Comparison of ENCODE assay signal across 27 cellular contexts in genomic region chr1:47906466-47907191, GRCh38.
DNase-seq lines count a peak whose midpoint lies in the region; ATAC-seq lines count a peak whose summit lies in the region.
"Had no signal": no experiment of that assay in that cellular context is flagged by ENCODE, and none has a peak within 500 bp of the region (broad histone marks: within the 10 kb centered on the region; RNA-seq: fewer than 3 reads in every experiment).

No MANE protein-coding gene starts in this region.

- H3K9me3 Mint-ChIP-seq in activated naive CD8-positive, alpha-beta T cell treated with anti-CD3 and anti-CD28 coated beads, Interleukin-2, amount 50 U/mL, for 24 hours: no peaks in the 10 kb centered on the region
- H3K9me3 Mint-ChIP-seq in activated CD4-positive, alpha-beta memory T cell treated with anti-CD3 and anti-CD28 coated beads for 36 hours: no peaks in the 10 kb centered on the region
- H3K9me3 Mint-ChIP-seq: activated naive CD4-positive, alpha-beta T cell treated with anti-CD3 and anti-CD28 coated beads, Interleukin-2, amount 50 U/mL, for 24 hours; activated T-helper 2 cell treated with anti-CD3 and anti-CD28 coated beads, Interferon-gamma antibody, Interleukin-2, Interleukin-4, amounts not matched to agents 10 μg/mL and 5 μg/mL and 100 μg/mL, durations not matched to agents 14 hours and 24 hours and 36 hours; immature natural killer cell had no signal

- peaks cover 4% of the 10 kb centered on the region for H3K27me3 Mint-ChIP-seq in activated naive CD8-positive, alpha-beta T cell treated with anti-CD3 and anti-CD28 coated beads, Interleukin-2, amount 50 U/mL, for 24 hours
- H3K27me3 Mint-ChIP-seq in activated CD4-positive, alpha-beta memory T cell treated with anti-CD3 and anti-CD28 coated beads for 36 hours: peaks cover 5% of the 10 kb centered on the region

- H3K4me3 Mint-ChIP-seq in activated naive CD8-positive, alpha-beta T cell treated with anti-CD3 and anti-CD28 coated beads, Interleukin-2, amount 50 U/mL, for 24 hours: no peak overlapping the region
- no peak overlapping the region for H3K4me3 Mint-ChIP-seq in activated CD4-positive, alpha-beta memory T cell treated with anti-CD3 and anti-CD28 coated beads for 36 hours
- H3K4me3 Mint-ChIP-seq: activated CD8-positive, alpha-beta T cell treated with anti-CD3 and anti-CD28 coated beads, Interleukin-2, amount 10 ng/mL, durations not matched to agents 7 days and 5 days; activated naive CD4-positive, alpha-beta T cell treated with anti-CD3 and anti-CD28 coated beads, Interleukin-2, amount 50 U/mL, for 24 hours; immature natural killer cell; naive thymus-derived CD4-positive, alpha-beta T cell had no signal

- no peak overlapping the region for H3K4me3 ChIP-seq in ectodermal cell (ENCODE audit: insufficient read depth, low read depth, low read length)
- H3K4me3 ChIP-seq: MG63, upper lobe of left lung had no signal

- no peaks in the 10 kb centered on the region for H3K36me3 Mint-ChIP-seq in activated naive CD8-positive, alpha-beta T cell treated with anti-CD3 and anti-CD28 coated beads, Interleukin-2, amount 50 U/mL, for 24 hours (ENCODE audit: low read depth)
- no peaks in the 10 kb centered on the region for H3K36me3 Mint-ChIP-seq in activated CD4-positive, alpha-beta memory T cell treated with anti-CD3 and anti-CD28 coated beads for 36 hours
- H3K36me3 Mint-ChIP-seq: activated naive CD4-positive, alpha-beta T cell treated with anti-CD3 and anti-CD28 coated beads, Interleukin-2, amount 50 U/mL, for 24 hours; immature natural killer cell; naive thymus-derived CD4-positive, alpha-beta T cell had no signal

- DNase-seq in HT1080 (ENCODE audit: low read depth) (peak; percentile 8), amniotic epithelial cell (ENCODE audit: low read depth) (peak; percentile 62), retina (peak; percentile 38)
- DNase-seq in activated naive CD8-positive, alpha-beta T cell treated with anti-CD3 and anti-CD28 coated beads, Interleukin-2, amount 50 U/mL, for 24 hours: no peak
- no peak for DNase-seq in activated CD4-positive, alpha-beta memory T cell treated with anti-CD3 and anti-CD28 coated beads for 36 hours
- DNase-seq: activated CD8-positive, alpha-beta T cell treated with anti-CD3 and anti-CD28 coated beads, Interleukin-2, amount 10 ng/mL, durations not matched to agents 7 days and 5 days; cerebellar nuclear complex; COR-L47; effector memory CD4-positive, alpha-beta T cell; GF-D8; HCEC 1CT; hippocampal formation; immature natural killer cell; KBM-7; naive thymus-derived CD4-positive, alpha-beta T cell; NCI-H2227 treated with DMSO at 0.1 percent for 48 hours; SK-N-SH; stimulated activated CD4-positive, alpha-beta T cell treated with anti-CD3 and anti-CD28 coated beads, Interleukin-2, amount 100 ng/mL, for 48 hours; T-helper 2 cell had no signal

- H3K4me1 Mint-ChIP-seq in activated naive CD8-positive, alpha-beta T cell treated with anti-CD3 and anti-CD28 coated beads, Interleukin-2, amount 50 U/mL, for 24 hours: no peaks in the 10 kb centered on the region
- no peaks in the 10 kb centered on the region for H3K4me1 Mint-ChIP-seq in activated CD4-positive, alpha-beta memory T cell treated with anti-CD3 and anti-CD28 coated beads for 36 hours (ENCODE audit: low read depth)
- H3K4me1 Mint-ChIP-seq: activated naive CD4-positive, alpha-beta T cell treated with anti-CD3 and anti-CD28 coated beads, Interleukin-2, amount 50 U/mL, for 24 hours; immature natural killer cell; naive thymus-derived CD4-positive, alpha-beta T cell had no signal

- no peaks in the 10 kb centered on the region for H3K9me3 ChIP-seq in ectodermal cell (ENCODE audit: control insufficient read depth, low read length)
- H3K9me3 ChIP-seq: MG63, SK-N-SH, upper lobe of left lung had no signal

- no peaks in the 10 kb centered on the region for H3K27me3 ChIP-seq in ectodermal cell (ENCODE audit: control insufficient read depth, insufficient read depth, low read length, poor library complexity, severe bottlenecking)
- H3K27me3 ChIP-seq: foreskin keratinocyte, MG63, upper lobe of left lung had no signal

- ATAC-seq in activated naive CD8-positive, alpha-beta T cell treated with anti-CD3 and anti-CD28 coated beads, Interleukin-2, amount 50 U/mL, for 24 hours: no peak
- no peak for ATAC-seq in GM19324 (IDR thresholded peaks at IDR 0.05; ENCODE audit: low FRiP score, unreplicated experiment)
- ATAC-seq: activated CD8-positive, alpha-beta T cell treated with anti-CD3 and anti-CD28 coated beads, Interleukin-2, amount 10 ng/mL, durations not matched to agents 7 days and 5 days; left lobe of liver; naive thymus-derived CD4-positive, alpha-beta T cell had no signal

- CTCF ChIA-PET in activated CD4-positive, alpha-beta memory T cell treated with anti-CD3 and anti-CD28 coated beads for 36 hours (lab: Charles Lee): no interaction called here

- POLR2A ChIA-PET in activated CD4-positive, alpha-beta memory T cell treated with anti-CD3 and anti-CD28 coated beads for 36 hours (lab: Charles Lee): no interaction called here

- peaks cover 24% of the 10 kb centered on the region for H3K4me1 ChIP-seq in ectodermal cell (ENCODE audit: control insufficient read depth, insufficient read depth, low read length)
- H3K4me1 ChIP-seq: foreskin keratinocyte had no signal

- H3K36me3 ChIP-seq in ectodermal cell (ENCODE audit: control insufficient read depth, insufficient read depth, low read length): no peaks in the 10 kb centered on the region
- H3K36me3 ChIP-seq: MG63, upper lobe of left lung had no signal

- H3K27ac Mint-ChIP-seq in activated naive CD8-positive, alpha-beta T cell treated with anti-CD3 and anti-CD28 coated beads, Interleukin-2, amount 50 U/mL, for 24 hours: no peak overlapping the region
- no peak overlapping the region for H3K27ac Mint-ChIP-seq in activated CD4-positive, alpha-beta memory T cell treated with anti-CD3 and anti-CD28 coated beads for 36 hours
- H3K27ac Mint-ChIP-seq: activated CD8-positive, alpha-beta T cell treated with anti-CD3 and anti-CD28 coated beads, Interleukin-2, amount 10 ng/mL, durations not matched to agents 7 days and 5 days; activated naive CD4-positive, alpha-beta T cell treated with anti-CD3 and anti-CD28 coated beads, Interleukin-2, amount 50 U/mL, for 24 hours; activated T-helper 2 cell treated with anti-CD3 and anti-CD28 coated beads, Interferon-gamma antibody, Interleukin-2, Interleukin-4, amounts not matched to agents 10 μg/mL and 5 μg/mL and 100 μg/mL, durations not matched to agents 14 hours and 24 hours and 36 hours; immature natural killer cell; naive thymus-derived CD4-positive, alpha-beta T cell had no signal

- WGBS in ectodermal cell, 2 experiments: 66% methylated on average over 14 of the region's 14 CpGs

- H3K27ac ChIP-seq in ectodermal cell (ENCODE audit: insufficient read depth, low read depth, low read length, poor library complexity, severe bottlenecking): peak overlapping the region; percentile 41
- H3K27ac ChIP-seq: foreskin keratinocyte, upper lobe of left lung had no signal

- intact Hi-C loops in activated CD4-positive, alpha-beta memory T cell treated with anti-CD3 and anti-CD28 coated beads for 36 hours (cut with micrococcal nuclease): no loop called here

Comparison
In these comparisons a context has a peak if more than half of its experiments do, and no peak if none do; other contexts are left out.
1. DNase-seq: peak in HT1080 (single experiment), amniotic epithelial cell (single experiment) and retina (single experiment); none in activated naive CD8-positive, alpha-beta T cell treated with anti-CD3 and anti-CD28 coated beads, Interleukin-2, amount 50 U/mL, for 24 hours (single experiment) and activated CD4-positive, alpha-beta memory T cell treated with anti-CD3 and anti-CD28 coated beads for 36 hours (single experiment).